ENCODE assay signal across 8 cellular contexts in genomic region chr19:33302175-33302973, GRCh38. TPM values are rescaled to one million over a fixed set of nuclear protein-coding genes. Genes with fewer than 3 reads are reported as not detected.
DNase-seq lines count a peak whose midpoint lies in the region; ATAC-seq and TF ChIP-seq lines count a peak whose summit lies in the region.

Gene CEBPA (minus strand): TSS chr19:33302534. CDS start chr19:33302414, 120 bp downstream.

- H3K27me3 ChIP-seq in BJ (ENCODE audit: control insufficient read depth, insufficient read depth, low read length) = peaks cover 27% of the 10 kb centered on the region
- peaks cover 0 to 31% (median 0%) of the 10 kb centered on the region in 4 donors for H3K27me3 ChIP-seq in esophagus muscularis mucosa
- peaks cover 0 to 8% of the 10 kb centered on the region in 2 donors for H3K27me3 ChIP-seq in muscle layer of colon (ENCODE audit: control insufficient read depth in 1 of 2, insufficient read depth in 2 of 2, low read length in 2 of 2)

- no peak for DNase-seq in BJ (ENCODE audit: low read depth)
- peak; percentile 81 for DNase-seq in GM19238 (ENCODE audit: insufficient read length, low spot score)
- DNase-seq in NOMO-1 (lab: John Stamatoyannopoulos, UW; ENCODE audit: unreplicated experiment in 2 of 2) = peak; percentile 90 to 96
- peak; percentile 72 for DNase-seq in activated T-cell treated with anti-CD3 and anti-CD28 coated beads for 48 hours (ENCODE audit: low read depth)
- DNase-seq in esophagus muscularis mucosa (ENCODE audit: extremely low spot score) = no peak

- H3K27ac ChIP-seq in esophagus muscularis mucosa (replicated peaks in 1 of 4) (peak within 1 kb of the TSS; percentile 81 to 94 (median 88)), muscle layer of colon (ENCODE audit: low read depth, low read length) (peak within 1 kb of the TSS; percentile 75)

- no peak for TF ChIP-seq EP300 in esophagus muscularis mucosa (IDR thresholded peaks at IDR 0.05)

- POLR2A ChIA-PET in BJ (lab: Charles Lee) = no interaction called here

- peak within 1 kb of the TSS; percentile 15 for H3K9ac ChIP-seq in muscle layer of colon (ENCODE audit: low read length)

- peak; percentile 34; the same call in 1 of the 2 replicates for TF ChIP-seq CTCF in BJ (IDR thresholded peaks at IDR 0.05; ENCODE audit: insufficient read depth, low read depth, low read length)
- TF ChIP-seq CTCF in esophagus muscularis mucosa (IDR thresholded peaks at IDR 0.05) = peak; percentile 41 to 63 (median 62)

- H3K9me3 Mint-ChIP-seq in stimulated activated memory B cell treated with anti-CD40 and anti-IgM and Interleukin-4, amounts not matched to agents 10 μg/mL and 1 μg/mL and 100 μg/mL, for 72 hours = no peaks in the 10 kb centered on the region

- intact Hi-C loops in esophagus muscularis mucosa (cut with DNase I) = loop anchor here (2.0 to 10.0 kb wide), 4 partner anchors 65 to 125 kb away; no protein-coding TSS in a partner anchor

- CTCF ChIA-PET in BJ (lab: Yijun Ruan, JAX) = interaction anchor here (0.5 to 2.9 kb wide), 16 partner anchors 9 to 472 kb away, joined by 3 to 11 read pairs (median 5); partner anchors contain the start of gene CEBPG

- H3K4me3 ChIP-seq in BJ (ENCODE audit: low read depth, low read length) (peak within 1 kb of the TSS; percentile 62), esophagus muscularis mucosa (peak within 1 kb of the TSS; percentile 74 to 89 (median 80)), muscle layer of colon (ENCODE audit: low read depth in 1 of 2, low read length in 2 of 2) (peak within 1 kb of the TSS; percentile 69 to 93)

- H3K4me1 Mint-ChIP-seq in stimulated activated memory B cell treated with anti-CD40 and anti-IgM and Interleukin-4, amounts not matched to agents 10 μg/mL and 1 μg/mL and 100 μg/mL, for 72 hours = no peaks in the 10 kb centered on the region

- no peak within 1 kb of the TSS for H3K27ac Mint-ChIP-seq in stimulated activated memory B cell treated with anti-CD40 and anti-IgM and Interleukin-4, amounts not matched to agents 10 μg/mL and 1 μg/mL and 100 μg/mL, for 72 hours

- no peaks in the 10 kb centered on the region for H3K36me3 Mint-ChIP-seq in stimulated activated memory B cell treated with anti-CD40 and anti-IgM and Interleukin-4, amounts not matched to agents 10 μg/mL and 1 μg/mL and 100 μg/mL, for 72 hours

- ATAC-seq in HG03457 (IDR thresholded peaks at IDR 0.05; ENCODE audit: unreplicated experiment) = peak; percentile 79
- peak; percentile 90 for ATAC-seq in stimulated activated memory B cell treated with anti-CD40 and anti-IgM and Interleukin-4, amounts not matched to agents 10 μg/mL and 1 μg/mL and 100 μg/mL, for 72 hours

- TF ChIP-seq POLR2A in esophagus muscularis mucosa (IDR thresholded peaks at IDR 0.05; ENCODE audit: low read depth) = peak; percentile 75

- peak within 1 kb of the TSS; percentile 79 for H3K4me3 Mint-ChIP-seq in stimulated activated memory B cell treated with anti-CD40 and anti-IgM and Interleukin-4, amounts not matched to agents 10 μg/mL and 1 μg/mL and 100 μg/mL, for 72 hours

- H3K9me3 ChIP-seq in esophagus muscularis mucosa (no peaks in the 10 kb centered on the region), muscle layer of colon (ENCODE audit: low read length) (no peaks in the 10 kb centered on the region)

- H3K4me1 ChIP-seq in esophagus muscularis mucosa (peaks cover 13 to 59% (median 46%) of the 10 kb centered on the region in 4 donors), muscle layer of colon (ENCODE audit: insufficient read depth, low read length) (peaks cover 10% of the 10 kb centered on the region)

- peaks cover 51% of the 10 kb centered on the region for H3K27me3 Mint-ChIP-seq in stimulated activated memory B cell treated with anti-CD40 and anti-IgM and Interleukin-4, amounts not matched to agents 10 μg/mL and 1 μg/mL and 100 μg/mL, for 72 hours

- WGBS in esophagus muscularis mucosa = 0% methylated on average over 7 of the region's 111 CpGs

- H3K36me3 ChIP-seq in BJ (ENCODE audit: control insufficient read depth, insufficient read depth, low read length) = no peaks in the 10 kb centered on the region
- no peaks in the 10 kb centered on the region for H3K36me3 ChIP-seq in esophagus muscularis mucosa
- H3K36me3 ChIP-seq in muscle layer of colon (ENCODE audit: insufficient read depth, low read length) = no peaks in the 10 kb centered on the region

RNA-seq across cellular contexts. Expression of gene CEBPA, which starts in this region (rescaled TPM):
- 0.28 and 0.50 TPM in 2 replicates for polyA plus RNA-seq in BJ (2011; rRNA removed)
- 0.41 and 0.43 TPM in 2 replicates for polyA minus RNA-seq in BJ (2011; rRNA and poly(A)+ RNA removed)
- 10 to 100 TPM in 2 of 4 donors, 1 to 10 TPM in 2; 5.1 to 15.9 (median 8.9) TPM for total RNA-seq in esophagus muscularis mucosa

Comparison
In these comparisons a context has a peak if more than half of its experiments do, and no peak if none do; other contexts are left out.
1. DNase-seq: peak in GM19238 (single experiment), NOMO-1 (2 of 2) and activated T-cell treated with anti-CD3 and anti-CD28 coated beads for 48 hours (single experiment); none in BJ (single experiment) and esophagus muscularis mucosa (single experiment).
2. Peak in every context shown above with its lines, with median percentiles within 50 percentile points of each other: H3K4me3 ChIP-seq.